12 cellular contexts compared by ENCODE assay signal in genomic region chr9:126328415-126328814, GRCh38. TPM values are rescaled to one million over a fixed set of nuclear protein-coding genes. Genes with fewer than 3 reads are reported as not detected.
DNase-seq lines count a peak whose midpoint lies in the region; ATAC-seq, FAIRE-seq and TF ChIP-seq lines count a peak whose summit lies in the region.
"Had no signal": no experiment of that assay in that cellular context is flagged by ENCODE, and none has a peak within 500 bp of the region (broad histone marks: within the 10 kb centered on the region; RNA-seq: fewer than 3 reads in every experiment).

No MANE protein-coding gene starts in this region.

- H3K36me3 Mint-ChIP-seq in brain = peaks cover 39% of the 10 kb centered on the region
- H3K36me3 Mint-ChIP-seq in nephron progenitor cell (ENCODE audit: low read depth) = peaks cover 11% of the 10 kb centered on the region
- peaks cover 0 to 9% (median 3%) of the 10 kb centered on the region in 3 experiments; a peak in 4 of 7 replicates for H3K36me3 Mint-ChIP-seq in H9 (ENCODE audit: insufficient read depth in 1 of 3, low read depth in 3 of 3)

- H3K9me3 Mint-ChIP-seq in brain = peaks cover 9 to 16% (median 12%) of the 10 kb centered on the region in 5 experiments
- H3K9me3 Mint-ChIP-seq in nephron progenitor cell = peaks cover 19% of the 10 kb centered on the region
- peaks cover 12 to 18% of the 10 kb centered on the region in 2 experiments for H3K9me3 Mint-ChIP-seq in H9

- no TSS peak for BruUV-seq in HepG2 (replicated peaks; lab: Mats Ljungman, UMichigan)

- TF ChIP-seq EP300 in HepG2 (IDR thresholded peaks at IDR 0.05; ENCODE audit: low read depth in 2 of 2, low read length in 2 of 2) (no peak), HepG2 (CRISPR knock-in tag; IDR thresholded peaks at IDR 0.05; ENCODE audit: borderline replicate concordance) (no peak)

- TF ChIP-seq POLR2A in HepG2 (IDR thresholded peaks at IDR 0.05; ENCODE audit: insufficient read depth in 1 of 2, low read depth in 2 of 2, low read length in 2 of 2) (no peak), right lobe of liver (IDR thresholded peaks at IDR 0.05) (no peak)

- H2AK5ac ChIP-seq in H9 (ENCODE audit: insufficient read length, low read length) = no peak overlapping the region

- H3K56ac ChIP-seq in H9 (ENCODE audit: insufficient read length, low read depth, low read length) = no peak overlapping the region

- WGBS in HepG2 (ENCODE audit: low lambda C conversion rate) = 86% methylated on average over 3 of the region's 3 CpGs
- 82% methylated on average over 3 of the region's 3 CpGs for WGBS in right lobe of liver (ENCODE audit: insufficient coverage, low coverage, low lambda C conversion rate, missing lambda C conversion rate)
- no CpG with 5 or more reads among the region's 3 CpGs for WGBS in H9 (ENCODE audit: extremely low coverage, insufficient read length, low lambda C conversion rate)

- TF ChIP-seq CTCF in HepG2 (CRISPR knock-in tag; IDR thresholded peaks at IDR 0.05) (no peak), right lobe of liver (IDR thresholded peaks at IDR 0.05) (no peak), brain (conservative IDR thresholded peaks at IDR 0.05) (no peak), nephron progenitor cell (IDR thresholded peaks at IDR 0.05) (no peak), H9 (conservative IDR thresholded peaks at IDR 0.05) (no peak), RWPE1 (conservative IDR thresholded peaks at IDR 0.05; ENCODE audit: low read depth) (no peak)

- no peak overlapping the region for H3K23ac ChIP-seq in H9 (ENCODE audit: insufficient read length, low read depth, low read length)

- no peak overlapping the region for H4K5ac ChIP-seq in H9 (ENCODE audit: insufficient read length, low read depth, low read length)

- H3K4me2 ChIP-seq in HepG2 (ENCODE audit: low read depth, low read length) = peak overlapping the region; percentile 80
- no peak overlapping the region for H3K4me2 ChIP-seq in H9 (ENCODE audit: insufficient read depth, insufficient read length, low read length)

- peaks cover 9% of the 10 kb centered on the region for H3K9me3 ChIP-seq in HepG2 (ENCODE audit: low read length)
- H3K9me3 ChIP-seq in right lobe of liver = peaks cover 0 to 8% (median 5%) of the 10 kb centered on the region in 4 donors
- H3K9me3 ChIP-seq in H9 (ENCODE audit: control insufficient read depth, low read depth, low read length) = no peaks in the 10 kb centered on the region

- DNase-seq in HepG2 (ENCODE audit: low spot score) (no peak), right lobe of liver (no peak), nephron progenitor cell (no peak), H9 (no peak), urothelium cell line (ENCODE audit: low spot score) (no peak), RCC 7860 (ENCODE audit: low spot score) (no peak), RWPE1 (ENCODE audit: low spot score) (no peak)
- DNase-seq: activated effector memory CD4-positive, alpha-beta T cell treated with Interleukin-2 at 50 U/mL for 16 hours; stimulated activated CD4-positive, alpha-beta T cell treated with anti-CD3 and anti-CD28 coated beads, Interleukin-12 subunit alpha, Interleukin-12 subunit beta, amount 100 ng/mL, for 4 hours had no signal

- intact Hi-C loops in HepG2 (cut with micrococcal nuclease; ENCODE audit: unreplicated experiment) (no loop called here), right lobe of liver (cut with DNase I) (no loop called here)

- H3K4me1 Mint-ChIP-seq in brain = peaks cover 67% of the 10 kb centered on the region
- H3K4me1 Mint-ChIP-seq in nephron progenitor cell = peaks cover 63% of the 10 kb centered on the region
- H3K4me1 Mint-ChIP-seq in H9 = peaks cover 21 to 24% of the 10 kb centered on the region in 2 experiments

- FAIRE-seq in HepG2 (lab: Jason Lieb, UNC) = no peak
- FAIRE-seq in urothelium cell line (lab: Jason Lieb, UNC) = no peak
- no peak for FAIRE-seq in RCC 7860 (lab: Jason Lieb, UNC)

- H3K23me2 ChIP-seq in H9 (ENCODE audit: insufficient read length, low read depth, low read length, poor library complexity, severe bottlenecking) = peaks cover 8% of the 10 kb centered on the region

- H3K27me3 ChIP-seq in HepG2 (ENCODE audit: control insufficient read depth in 1 of 2, insufficient read depth in 2 of 2, low read length in 2 of 2) (no peaks in the 10 kb centered on the region), right lobe of liver (no peaks in the 10 kb centered on the region), H9 (ENCODE audit: insufficient read depth, low read length) (no peaks in the 10 kb centered on the region)
- H3K27me3 ChIP-seq: gastroesophageal sphincter had no signal

- H2BK20ac ChIP-seq in H9 (ENCODE audit: low read depth, low read length, poor library complexity, severe bottlenecking) = no peak overlapping the region

- no peak overlapping the region for H2BK120ac ChIP-seq in H9 (ENCODE audit: low read depth, low read length, poor library complexity, severe bottlenecking)

- H2BK12ac ChIP-seq in H9 (ENCODE audit: insufficient read length, low read depth, low read length) = no peak overlapping the region

- H3K4me3 ChIP-seq in HepG2 (replicated peaks in 1 of 3; ENCODE audit: insufficient read depth in 1 of 3, low read depth in 2 of 3, low read length in 3 of 3) = no peak overlapping the region
- H3K4me3 ChIP-seq in right lobe of liver = no peak overlapping the region
- H3K4me3 ChIP-seq: lung had no signal

- TF ChIP-seq RAD21 in HepG2 (CRISPR knock-in tag; IDR thresholded peaks at IDR 0.05) = no peak

- H3K79me2 ChIP-seq in HepG2 (ENCODE audit: insufficient read depth, low read length) (peaks cover 34% of the 10 kb centered on the region), H9 (ENCODE audit: insufficient read depth, low read length) (peaks cover 1% of the 10 kb centered on the region; the same call in 1 of the 2 replicates)

- H2BK5ac ChIP-seq in H9 (ENCODE audit: insufficient read length, low read length) = no peak overlapping the region

- H3K27me3 Mint-ChIP-seq in brain (peaks cover 8% of the 10 kb centered on the region), nephron progenitor cell (ENCODE audit: low read depth, poor library complexity) (peaks cover 5% of the 10 kb centered on the region), H9 (ENCODE audit: low read depth) (peaks cover 19% of the 10 kb centered on the region)

- no peak overlapping the region for H3K4ac ChIP-seq in H9 (ENCODE audit: low read depth, low read length)

- CTCF ChIA-PET in HepG2 (lab: Yijun Ruan, JAX; ENCODE audit: low intra/inter-chr PET ratio, low total read pairs) (no interaction called here), RWPE1 (lab: Yijun Ruan, JAX) (interaction anchor here (0.6 kb wide), 1 partner anchor 10 kb away, joined by 3 read pairs; no protein-coding TSS in a partner anchor)

- H4K8ac ChIP-seq in H9 (replicated peaks; ENCODE audit: insufficient read length, low read depth, low read length) = no peak overlapping the region

- H3K27ac ChIP-seq in HepG2 (ENCODE audit: extremely low read length, insufficient read depth, low read length) (no peak overlapping the region), right lobe of liver (no peak overlapping the region), H9 (ENCODE audit: insufficient read length, low read depth, low read length) (no peak overlapping the region), RWPE1 (no peak overlapping the region)

- no peak overlapping the region for H2BK15ac ChIP-seq in H9 (ENCODE audit: low read depth, low read length)

- H3K4me3 Mint-ChIP-seq in brain (peak overlapping the region; percentile 87 to 94 (median 87)), nephron progenitor cell (peak overlapping the region; percentile 85), H9 (0 out of 5 replicates have a peak overlapping the region, but pooled peaks of 1 of the 2 experiments have one; percentile 74)

- H4K20me1 ChIP-seq in HepG2 (ENCODE audit: insufficient read depth, low read length) (no peaks in the 10 kb centered on the region), H9 (ENCODE audit: control insufficient read depth, insufficient read depth, insufficient read length) (no peaks in the 10 kb centered on the region)

- H2AFZ ChIP-seq in HepG2 (ENCODE audit: low read length) = no peak overlapping the region
- H2AFZ ChIP-seq in H9 (ENCODE audit: low read length) = no peak overlapping the region

- no peak overlapping the region for H3T11ph ChIP-seq in H9 (ENCODE audit: low read length)

- H3K27ac Mint-ChIP-seq in brain (peak overlapping the region; percentile 95 to 100 (median 99)), nephron progenitor cell (no peak overlapping the region), H9 (no peak overlapping the region)

- H3K79me1 ChIP-seq in H9 (ENCODE audit: insufficient read depth, low read depth, low read length, poor library complexity, severe bottlenecking) = no peaks in the 10 kb centered on the region

- H3K36me3 ChIP-seq in HepG2 (replicated peaks in 1 of 2; ENCODE audit: control insufficient read depth in 1 of 2, insufficient read depth in 2 of 2, low read length in 2 of 2) = no peaks in the 10 kb centered on the region
- H3K36me3 ChIP-seq in right lobe of liver = no peaks in the 10 kb centered on the region
- H3K36me3 ChIP-seq: gastroesophageal sphincter had no signal

- H3K4me1 ChIP-seq in HepG2 (ENCODE audit: insufficient read depth, low read length) (peaks cover 67% of the 10 kb centered on the region), right lobe of liver (peaks cover 0 to 5% (median 0%) of the 10 kb centered on the region in 4 donors), H9 (ENCODE audit: insufficient read depth, low read length) (peaks cover 2% of the 10 kb centered on the region; the same call in 1 of the 2 replicates)

- H3K14ac ChIP-seq in H9 (ENCODE audit: insufficient read depth, low read length) = no peak overlapping the region

- H3K9ac ChIP-seq in HepG2 (ENCODE audit: insufficient read depth, low read depth, low read length) (no peak overlapping the region), H9 (ENCODE audit: extremely low read depth, insufficient read length, low read length) (no peak overlapping the region)

- no peak for ATAC-seq in HepG2
- no peak for ATAC-seq in right lobe of liver
- ATAC-seq: gastroesophageal sphincter had no signal

- POLR2A ChIA-PET in HepG2 (lab: Yijun Ruan, JAX) = interaction anchor here (3.9 to 4.4 kb wide), 2 partner anchors 8 to 46 kb away, joined by 41 to 48 read pairs; no protein-coding TSS in a partner anchor
- POLR2A ChIA-PET in RWPE1 (lab: Yijun Ruan, JAX; ENCODE audit: low non-redundant PET) = no interaction called here

- in situ Hi-C loops in HepG2 (cut with HindIII; ENCODE audit: extremely low pct_ligation_motif_present, low pct_unique_long_range_greater_than_20kb) = no loop called here

- H4K91ac ChIP-seq in H9 (ENCODE audit: insufficient read length, low read depth, low read length) = no peak overlapping the region

- H3K18ac ChIP-seq in H9 (ENCODE audit: insufficient read length, low read depth, low read length) = no peak overlapping the region

RNA-seq across cellular contexts. Expression of gene MVB12B, which starts 1.8 kb away (rescaled TPM):
- 26.0 and 30.1 TPM in 2 replicates for total RNA-seq in HepG2 (2016; rRNA removed; fragmentation: Illumina TruSeq; extraction: Trizol)
- 52.4 and 56.2 TPM in 2 replicates for total RNA-seq in HepG2 (2016; cell fraction: cytosol; rRNA removed; fragmentation: Illumina TruSeq; extraction: Trizol; ENCODE audit: low read depth)
- 22.0 and 29.4 TPM in 2 replicates for total RNA-seq in HepG2 (2016; cell fraction: insoluble cytoplasmic fraction; rRNA removed; fragmentation: Illumina TruSeq; extraction: Trizol)
- 19.7 and 20.0 TPM in 2 replicates for total RNA-seq in HepG2 (2016; cell fraction: membrane; rRNA removed; fragmentation: Illumina TruSeq; extraction: Trizol)
- total RNA-seq in HepG2 (2016; cell fraction: nucleus; rRNA removed; fragmentation: Illumina TruSeq; extraction: Trizol) = 43.3 and 49.2 TPM in 2 replicates
- polyA plus RNA-seq in HepG2 (2011; rRNA removed) = 10.7 and 12.1 TPM in 2 replicates
- 9.2 and 11.3 TPM in 2 replicates for polyA plus RNA-seq in HepG2 (2011; cell fraction: cytosol; rRNA removed)
- 13.9 and 18.7 TPM in 2 replicates for polyA plus RNA-seq in HepG2 (2011; cell fraction: nucleus; rRNA removed)
- polyA plus RNA-seq in HepG2 (2012) = 10.0 and 10.4 TPM in 2 replicates
- 2.4 and 3.2 TPM in 2 replicates for polyA plus RNA-seq in HepG2 (2016; cell fraction: cytosol; fragmentation: Illumina TruSeq; extraction: Trizol; ENCODE audit: low read depth)
- polyA plus RNA-seq in HepG2 (2016; cell fraction: insoluble cytoplasmic fraction; fragmentation: Illumina TruSeq; extraction: Trizol; ENCODE audit: low read depth) = 20.2 and 24.6 TPM in 2 replicates
- 7.4 and 7.6 TPM in 2 replicates for polyA plus RNA-seq in HepG2 (2016; cell fraction: membrane; fragmentation: Illumina TruSeq; extraction: Trizol; ENCODE audit: low read depth)
- polyA plus RNA-seq in HepG2 (2016; cell fraction: nucleus; fragmentation: Illumina TruSeq; extraction: Trizol; ENCODE audit: insufficient read depth, low read depth) = 22.4 and 30.0 TPM in 2 replicates
- 1.4 and 38.6 TPM in 2 replicates for polyA minus RNA-seq in HepG2 (2011; rRNA and poly(A)+ RNA removed; ENCODE audit: low replicate concordance)
- 10.4 and 11.3 TPM in 2 replicates for polyA minus RNA-seq in HepG2 (2011; cell fraction: cytosol; rRNA and poly(A)+ RNA removed)
- 43.9 and 48.9 TPM in 2 replicates for polyA minus RNA-seq in HepG2 (2011; cell fraction: nucleus; rRNA and poly(A)+ RNA removed)
- total RNA-seq in right lobe of liver = 10 to 100 TPM in 2 of 6 experiments, 1 to 10 TPM in 4; 7.2 to 16.2 (median 9.1) TPM
- 42.1 TPM for polyA plus RNA-seq in brain (ENCODE audit: insufficient read depth, low read depth, low replicate concordance)
- total RNA-seq in H9 (2021) = 5.8 and 7.1 TPM in 2 replicates

Comparison
In these comparisons a context has a peak if more than half of its experiments do, and no peak if none do; other contexts are left out.
1. H3K27ac Mint-ChIP-seq: peak in brain (5 of 5); none in nephron progenitor cell (single experiment) and H9 (0 of 3).